ENCODE assay signal across 9 cellular contexts in the genomic region with DNA sequence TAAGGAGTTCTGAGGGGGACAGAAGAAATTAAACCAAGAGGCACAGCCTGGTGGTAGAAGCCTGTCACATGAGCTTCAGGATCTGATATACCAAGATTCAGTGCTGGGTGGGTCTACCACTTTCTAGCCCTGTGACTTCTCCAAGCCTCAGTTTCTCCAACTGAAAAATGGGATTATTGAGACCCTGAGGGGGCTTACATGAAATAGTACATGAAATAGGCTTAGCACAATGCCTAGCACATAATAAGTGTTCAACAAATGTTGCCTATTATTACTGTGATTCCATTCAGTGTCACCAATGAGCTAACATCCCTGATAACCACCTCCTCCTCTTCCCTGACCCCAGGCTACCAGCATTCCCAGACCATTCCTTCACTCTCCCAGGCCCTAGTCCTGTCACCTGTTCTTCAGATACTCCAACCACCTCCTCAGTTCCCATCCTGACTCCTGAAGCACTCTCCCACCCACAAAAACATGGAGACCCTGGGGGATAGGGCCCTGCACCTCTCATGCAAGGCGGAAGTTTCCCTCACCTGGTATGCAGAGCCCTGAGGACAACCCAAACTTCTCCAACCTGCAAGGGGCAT. TPM values are rescaled to one million over a fixed set of nuclear protein-coding genes. Genes with fewer than 3 reads are reported as not detected.
DNase-seq lines count a peak whose midpoint lies in the region; ATAC-seq, FAIRE-seq and TF ChIP-seq lines count a peak whose summit lies in the region.
"Had no signal": no experiment of that assay in that cellular context is flagged by ENCODE, and none has a peak within 500 bp of the region (broad histone marks: within the 10 kb centered on the region; RNA-seq: fewer than 3 reads in every experiment).

No MANE protein-coding gene starts in this region.

- no peaks in the 10 kb centered on the region for H3K9me3 Mint-ChIP-seq in activated CD4-positive, alpha-beta T cell treated with anti-CD3 and anti-CD28 coated beads, Interleukin-2, amount 10 ng/mL, durations not matched to agents 7 days and 5 days
- H3K9me3 Mint-ChIP-seq in astrocyte (ENCODE audit: unreplicated experiment): no peaks in the 10 kb centered on the region

- intact Hi-C loops in HepG2 (cut with micrococcal nuclease; ENCODE audit: unreplicated experiment): no loop called here
- intact Hi-C loops in testis (cut with DNase I; ENCODE audit: low total_unique reads): no loop called here

- no peak for DNase-seq in activated CD4-positive, alpha-beta T cell treated with anti-CD3 and anti-CD28 coated beads, Interleukin-2, amount 10 ng/mL, durations not matched to agents 7 days and 5 days
- no peak for DNase-seq in activated CD4-positive, alpha-beta T cell treated with anti-CD3 and anti-CD28 coated beads, Interleukin-2, amount 50 U/mL, for 48 hours
- peak; percentile 18 for DNase-seq in astrocyte (ENCODE audit: low read depth)
- DNase-seq in HepG2 (ENCODE audit: low spot score): no peak
- no peak for DNase-seq in testis
- no peak for DNase-seq in cortex of kidney (lab: John Stamatoyannopoulos, UW)

- no peak for ATAC-seq in HepG2
- ATAC-seq in HG03432 (IDR thresholded peaks at IDR 0.05; ENCODE audit: unreplicated experiment): no peak
- no peak for ATAC-seq in HG03342 (IDR thresholded peaks at IDR 0.05; ENCODE audit: unreplicated experiment)

- H2AFZ ChIP-seq in astrocyte (ENCODE audit: low read depth, low read length): no peak overlapping the region
- no peak overlapping the region for H2AFZ ChIP-seq in HepG2 (ENCODE audit: low read length)

- H3K4me3 ChIP-seq in astrocyte (ENCODE audit: insufficient read depth, low read depth, low read length) (peak overlapping the region; percentile 77), HepG2 (replicated peaks in 1 of 3; ENCODE audit: insufficient read depth in 1 of 3, low read depth in 2 of 3, low read length in 3 of 3) (peak overlapping the region; percentile 19 to 88 (median 71); a peak in 3 of 6 replicates), testis (peak overlapping the region in 1 of 2 donors; percentile 88)

- H3K4me1 Mint-ChIP-seq in activated CD4-positive, alpha-beta T cell treated with anti-CD3 and anti-CD28 coated beads, Interleukin-2, amount 10 ng/mL, durations not matched to agents 7 days and 5 days: peaks cover 46% of the 10 kb centered on the region
- H3K4me1 Mint-ChIP-seq in astrocyte (ENCODE audit: low read depth, unreplicated experiment): peaks cover 44% of the 10 kb centered on the region

- H3K9ac ChIP-seq in astrocyte (ENCODE audit: low read length) (peak overlapping the region; percentile 94), HepG2 (ENCODE audit: insufficient read depth, low read depth, low read length) (peak overlapping the region; percentile 27; the same call in 1 of the 2 replicates)

- H3K79me2 ChIP-seq in astrocyte (ENCODE audit: insufficient read depth, low read length): peaks cover 49% of the 10 kb centered on the region
- H3K79me2 ChIP-seq in HepG2 (ENCODE audit: insufficient read depth, low read length): peaks cover 12% of the 10 kb centered on the region

- FAIRE-seq in astrocyte (lab: Jason Lieb, UNC) (peak; percentile 37), HepG2 (lab: Jason Lieb, UNC) (no peak)
- FAIRE-seq: D721Med had no signal

- H3K4me2 ChIP-seq in astrocyte (ENCODE audit: low read length) (peak overlapping the region; percentile 99), HepG2 (ENCODE audit: low read depth, low read length) (peak overlapping the region; percentile 86)

- WGBS in HepG2 (ENCODE audit: low lambda C conversion rate): 92% methylated on average over 1 of the region's 1 CpG
- 78 to 85% methylated on average over 1 of the region's 1 CpG for WGBS in testis, 2 donors

- in situ Hi-C loops in HepG2 (cut with HindIII; ENCODE audit: extremely low pct_ligation_motif_present, low pct_unique_long_range_greater_than_20kb): no loop called here

- TF ChIP-seq CTCF in astrocyte (IDR thresholded peaks at IDR 0.05; ENCODE audit: insufficient read depth, low read depth, low read length): no peak
- no peak for TF ChIP-seq CTCF in HepG2 (CRISPR knock-in tag; IDR thresholded peaks at IDR 0.05)
- TF ChIP-seq CTCF in testis (IDR thresholded peaks at IDR 0.05): no peak

- H3K4me1 ChIP-seq in astrocyte (ENCODE audit: insufficient read depth, low read length): peaks cover 45% of the 10 kb centered on the region
- peaks cover 51% of the 10 kb centered on the region for H3K4me1 ChIP-seq in HepG2 (ENCODE audit: insufficient read depth, low read length)
- H3K4me1 ChIP-seq in testis: peaks cover 49% of the 10 kb centered on the region

- TF ChIP-seq POLR2A in HepG2 (IDR thresholded peaks at IDR 0.05; ENCODE audit: insufficient read depth in 1 of 2, low read depth in 2 of 2, low read length in 2 of 2) (no peak), testis (IDR thresholded peaks at IDR 0.05) (no peak)

- H3K27ac Mint-ChIP-seq in activated CD4-positive, alpha-beta T cell treated with anti-CD3 and anti-CD28 coated beads, Interleukin-2, amount 10 ng/mL, durations not matched to agents 7 days and 5 days: no peak overlapping the region
- peak overlapping the region; percentile 97 for H3K27ac Mint-ChIP-seq in astrocyte (ENCODE audit: unreplicated experiment)

- CTCF ChIA-PET in activated CD4-positive, alpha-beta T cell treated with anti-CD3 and anti-CD28 coated beads, Interleukin-2, amount 10 ng/mL, durations not matched to agents 7 days and 5 days (lab: Charles Lee): interaction anchor here (1.6 to 3.0 kb wide), 3 partner anchors 9 to 13 kb away, joined by 4 to 10 read pairs (median 7); a partner anchor contains a TSS
- CTCF ChIA-PET in HepG2 (lab: Yijun Ruan, JAX; ENCODE audit: low intra/inter-chr PET ratio, low total read pairs): no interaction called here

- TF ChIP-seq EP300 in HepG2 (IDR thresholded peaks at IDR 0.05; ENCODE audit: low read depth in 2 of 2, low read length in 2 of 2) (no peak), HepG2 (CRISPR knock-in tag; IDR thresholded peaks at IDR 0.05; ENCODE audit: borderline replicate concordance) (no peak)

- peaks cover 19% of the 10 kb centered on the region for H3K36me3 ChIP-seq in astrocyte (ENCODE audit: insufficient read depth, low read length)
- H3K36me3 ChIP-seq in HepG2 (replicated peaks in 1 of 2; ENCODE audit: control insufficient read depth in 1 of 2, insufficient read depth in 2 of 2, low read length in 2 of 2): peaks cover 18 to 35% of the 10 kb centered on the region in 2 experiments; a peak in 4 of 5 replicates
- H3K36me3 ChIP-seq in testis (ENCODE audit: low read depth, missing control alignments): no peaks in the 10 kb centered on the region

- H3K27me3 ChIP-seq in astrocyte (ENCODE audit: insufficient read depth, low read length): no peaks in the 10 kb centered on the region
- H3K27me3 ChIP-seq in HepG2 (ENCODE audit: control insufficient read depth in 1 of 2, insufficient read depth in 2 of 2, low read length in 2 of 2): no peaks in the 10 kb centered on the region; a peak in 1 of 5 replicates
- no peaks in the 10 kb centered on the region for H3K27me3 ChIP-seq in testis

- H3K27me3 Mint-ChIP-seq in activated CD4-positive, alpha-beta T cell treated with anti-CD3 and anti-CD28 coated beads, Interleukin-2, amount 10 ng/mL, durations not matched to agents 7 days and 5 days: no peaks in the 10 kb centered on the region
- no peaks in the 10 kb centered on the region for H3K27me3 Mint-ChIP-seq in astrocyte (ENCODE audit: low read depth, unreplicated experiment)

- peaks cover 29% of the 10 kb centered on the region for H3K36me3 Mint-ChIP-seq in activated CD4-positive, alpha-beta T cell treated with anti-CD3 and anti-CD28 coated beads, Interleukin-2, amount 10 ng/mL, durations not matched to agents 7 days and 5 days (ENCODE audit: low read depth)
- peaks cover 27% of the 10 kb centered on the region for H3K36me3 Mint-ChIP-seq in astrocyte (ENCODE audit: low read depth, unreplicated experiment)

- peaks cover 44% of the 10 kb centered on the region for H4K20me1 ChIP-seq in astrocyte (ENCODE audit: insufficient read depth, low read length)
- H4K20me1 ChIP-seq in HepG2 (ENCODE audit: insufficient read depth, low read length): peaks cover 17% of the 10 kb centered on the region; the same call in 1 of the 2 replicates

- POLR2A ChIA-PET in activated CD4-positive, alpha-beta T cell treated with anti-CD3 and anti-CD28 coated beads, Interleukin-2, amount 10 ng/mL, durations not matched to agents 7 days and 5 days (lab: Charles Lee): no interaction called here
- POLR2A ChIA-PET in HepG2 (lab: Yijun Ruan, JAX): interaction anchor here (1.7 to 2.8 kb wide), 3 partner anchors 9 to 15 kb away, joined by 4 to 38 read pairs (median 11); no protein-coding TSS in a partner anchor

- no peak for TF ChIP-seq RAD21 in HepG2 (CRISPR knock-in tag; IDR thresholded peaks at IDR 0.05)

- H3K4me3 Mint-ChIP-seq in activated CD4-positive, alpha-beta T cell treated with anti-CD3 and anti-CD28 coated beads, Interleukin-2, amount 10 ng/mL, durations not matched to agents 7 days and 5 days: peak overlapping the region; percentile 76
- peak overlapping the region; percentile 95 for H3K4me3 Mint-ChIP-seq in astrocyte (ENCODE audit: unreplicated experiment)

- no peaks in the 10 kb centered on the region for H3K9me3 ChIP-seq in astrocyte (ENCODE audit: insufficient read depth, low read depth, low read length)
- H3K9me3 ChIP-seq in HepG2 (ENCODE audit: low read length): no peaks in the 10 kb centered on the region
- no peaks in the 10 kb centered on the region for H3K9me3 ChIP-seq in testis

- peak overlapping the region; percentile 90 for H3K27ac ChIP-seq in astrocyte (ENCODE audit: low read depth, low read length)
- peak overlapping the region; percentile 14 for H3K27ac ChIP-seq in HepG2 (ENCODE audit: extremely low read length, insufficient read depth, low read length)
- peak overlapping the region; percentile 84 to 98 for H3K27ac ChIP-seq in testis

- BruUV-seq in HepG2 (replicated peaks; lab: Mats Ljungman, UMichigan): no TSS peak

RNA-seq across cellular contexts. Expression of a gene that starts 1.8 kb away (rescaled TPM):
- total RNA-seq in activated CD4-positive, alpha-beta T cell treated with anti-CD3 and anti-CD28 coated beads, Interleukin-2, amount 10 ng/mL, durations not matched to agents 7 days and 5 days: 10 to 100 TPM in 1 of 2 experiments, 1 to 10 TPM in 1; 8.9 to 10.4 TPM
- total RNA-seq in astrocyte (149 and 161 TPM in 2 replicates), HepG2 (2016; rRNA removed; fragmentation: Illumina TruSeq; extraction: Trizol) (12.2 and 13.7 TPM in 2 replicates), testis (10 to 100 TPM; 85.2 to 99.4 TPM)
- total RNA-seq in HepG2 (2016; cell fraction: cytosol; rRNA removed; fragmentation: Illumina TruSeq; extraction: Trizol; ENCODE audit: low read depth): 1.2 and 1.4 TPM in 2 replicates
- total RNA-seq in HepG2 (2016; cell fraction: insoluble cytoplasmic fraction; rRNA removed; fragmentation: Illumina TruSeq; extraction: Trizol): 9.9 and 16.7 TPM in 2 replicates
- 1.9 and 3.6 TPM in 2 replicates for total RNA-seq in HepG2 (2016; cell fraction: membrane; rRNA removed; fragmentation: Illumina TruSeq; extraction: Trizol)
- total RNA-seq in HepG2 (2016; cell fraction: nucleus; rRNA removed; fragmentation: Illumina TruSeq; extraction: Trizol): 19.5 and 21.4 TPM in 2 replicates
- polyA plus RNA-seq in HepG2 (2011; rRNA removed) (15.0 and 15.5 TPM in 2 replicates), testis (ENCODE audit: insufficient read depth, low read depth, low replicate concordance) (62.3 TPM)
- polyA plus RNA-seq in HepG2 (2011; cell fraction: cytosol; rRNA removed): 6.7 and 7.0 TPM in 2 replicates
- 64.2 and 69.6 TPM in 2 replicates for polyA plus RNA-seq in HepG2 (2011; cell fraction: nucleus; rRNA removed)
- 17.3 and 21.8 TPM in 2 replicates for polyA plus RNA-seq in HepG2 (2012)
- polyA plus RNA-seq in HepG2 (2016; cell fraction: cytosol; fragmentation: Illumina TruSeq; extraction: Trizol; ENCODE audit: low read depth): 0.26 and 1.5 TPM in 2 replicates
- polyA plus RNA-seq in HepG2 (2016; cell fraction: insoluble cytoplasmic fraction; fragmentation: Illumina TruSeq; extraction: Trizol; ENCODE audit: low read depth): 13.8 and 16.2 TPM in 2 replicates
- 2.1 and 3.5 TPM in 2 replicates for polyA plus RNA-seq in HepG2 (2016; cell fraction: membrane; fragmentation: Illumina TruSeq; extraction: Trizol; ENCODE audit: low read depth)
- polyA plus RNA-seq in HepG2 (2016; cell fraction: nucleus; fragmentation: Illumina TruSeq; extraction: Trizol; ENCODE audit: insufficient read depth, low read depth): 46.6 and 51.1 TPM in 2 replicates
- polyA minus RNA-seq in HepG2 (2011; rRNA and poly(A)+ RNA removed; ENCODE audit: low replicate concordance): 33.6 and 51.4 TPM in 2 replicates
- polyA minus RNA-seq in HepG2 (2011; cell fraction: cytosol; rRNA and poly(A)+ RNA removed): 7.7 and 9.8 TPM in 2 replicates
- 22.8 and 23.6 TPM in 2 replicates for polyA minus RNA-seq in HepG2 (2011; cell fraction: nucleus; rRNA and poly(A)+ RNA removed)

RNA-seq across cellular contexts. Expression of a gene that starts 12.7 kb away (rescaled TPM):
- 100 to 1,000 TPM; 165 to 175 TPM for total RNA-seq in activated CD4-positive, alpha-beta T cell treated with anti-CD3 and anti-CD28 coated beads, Interleukin-2, amount 10 ng/mL, durations not matched to agents 7 days and 5 days
- 76.9 and 79.5 TPM in 2 replicates for total RNA-seq in astrocyte
- total RNA-seq in HepG2 (2016; rRNA removed; fragmentation: Illumina TruSeq; extraction: Trizol): 129 and 175 TPM in 2 replicates
- total RNA-seq in HepG2 (2016; cell fraction: cytosol; rRNA removed; fragmentation: Illumina TruSeq; extraction: Trizol; ENCODE audit: low read depth): 39.5 and 48.1 TPM in 2 replicates
- 132 and 160 TPM in 2 replicates for total RNA-seq in HepG2 (2016; cell fraction: insoluble cytoplasmic fraction; rRNA removed; fragmentation: Illumina TruSeq; extraction: Trizol)
- total RNA-seq in HepG2 (2016; cell fraction: membrane; rRNA removed; fragmentation: Illumina TruSeq; extraction: Trizol): 80.0 and 85.8 TPM in 2 replicates
- 62.2 and 67.3 TPM in 2 replicates for total RNA-seq in HepG2 (2016; cell fraction: nucleus; rRNA removed; fragmentation: Illumina TruSeq; extraction: Trizol)
- 86.4 and 93.6 TPM in 2 replicates for polyA plus RNA-seq in HepG2 (2011; rRNA removed)
- polyA plus RNA-seq in HepG2 (2011; cell fraction: cytosol; rRNA removed): 92.2 and 107 TPM in 2 replicates
- polyA plus RNA-seq in HepG2 (2011; cell fraction: nucleus; rRNA removed): 43.4 and 45.7 TPM in 2 replicates
- polyA plus RNA-seq in HepG2 (2012): 66.6 and 80.8 TPM in 2 replicates
- 42.7 and 45.8 TPM in 2 replicates for polyA plus RNA-seq in HepG2 (2016; cell fraction: cytosol; fragmentation: Illumina TruSeq; extraction: Trizol; ENCODE audit: low read depth)
- 210 and 213 TPM in 2 replicates for polyA plus RNA-seq in HepG2 (2016; cell fraction: insoluble cytoplasmic fraction; fragmentation: Illumina TruSeq; extraction: Trizol; ENCODE audit: low read depth)
- 68.1 and 80.7 TPM in 2 replicates for polyA plus RNA-seq in HepG2 (2016; cell fraction: membrane; fragmentation: Illumina TruSeq; extraction: Trizol; ENCODE audit: low read depth)
- polyA plus RNA-seq in HepG2 (2016; cell fraction: nucleus; fragmentation: Illumina TruSeq; extraction: Trizol; ENCODE audit: insufficient read depth, low read depth): 109 and 126 TPM in 2 replicates
- 177 and 420 TPM in 2 replicates for polyA minus RNA-seq in HepG2 (2011; rRNA and poly(A)+ RNA removed; ENCODE audit: low replicate concordance)
- 65.8 and 69.2 TPM in 2 replicates for polyA minus RNA-seq in HepG2 (2011; cell fraction: cytosol; rRNA and poly(A)+ RNA removed)
- polyA minus RNA-seq in HepG2 (2011; cell fraction: nucleus; rRNA and poly(A)+ RNA removed): 20.9 and 25.1 TPM in 2 replicates
- total RNA-seq in testis: 100 to 1,000 TPM in 1 of 2 donors, 10 to 100 TPM in 1; 89.1 to 111 TPM
- 104 TPM for polyA plus RNA-seq in testis (ENCODE audit: insufficient read depth, low read depth, low replicate concordance)

RNA-seq across cellular contexts. Expression of a gene that starts 15.2 kb away (rescaled TPM):
- not detected for total RNA-seq in activated CD4-positive, alpha-beta T cell treated with anti-CD3 and anti-CD28 coated beads, Interleukin-2, amount 10 ng/mL, durations not matched to agents 7 days and 5 days
- total RNA-seq in astrocyte (not detected in 2 replicates), HepG2 (2016; rRNA removed; fragmentation: Illumina TruSeq; extraction: Trizol) (not detected in 2 replicates), testis (1 to 10 TPM; 2.5 to 3.3 TPM)
- total RNA-seq in HepG2 (2016; cell fraction: cytosol; rRNA removed; fragmentation: Illumina TruSeq; extraction: Trizol; ENCODE audit: low read depth): not detected in 2 replicates
- total RNA-seq in HepG2 (2016; cell fraction: insoluble cytoplasmic fraction; rRNA removed; fragmentation: Illumina TruSeq; extraction: Trizol): not detected in 2 replicates
- not detected in 2 replicates for total RNA-seq in HepG2 (2016; cell fraction: membrane; rRNA removed; fragmentation: Illumina TruSeq; extraction: Trizol)
- not detected in 2 replicates for total RNA-seq in HepG2 (2016; cell fraction: nucleus; rRNA removed; fragmentation: Illumina TruSeq; extraction: Trizol)
- polyA plus RNA-seq in HepG2 (2011; rRNA removed) (0.08 and 0.20 TPM in 2 replicates), testis (ENCODE audit: insufficient read depth, low read depth, low replicate concordance) (8.5 TPM)
- polyA plus RNA-seq in HepG2 (2011; cell fraction: cytosol; rRNA removed): 0.05 and 0.13 TPM in 2 replicates
- 0.31 and 0.35 TPM in 2 replicates for polyA plus RNA-seq in HepG2 (2011; cell fraction: nucleus; rRNA removed)
- polyA plus RNA-seq in HepG2 (2012): 0.13 TPM in 1 of 2 replicates, not detected in the other
- polyA plus RNA-seq in HepG2 (2016; cell fraction: cytosol; fragmentation: Illumina TruSeq; extraction: Trizol; ENCODE audit: low read depth): not detected in 2 replicates
- not detected in 2 replicates for polyA plus RNA-seq in HepG2 (2016; cell fraction: insoluble cytoplasmic fraction; fragmentation: Illumina TruSeq; extraction: Trizol; ENCODE audit: low read depth)
- polyA plus RNA-seq in HepG2 (2016; cell fraction: membrane; fragmentation: Illumina TruSeq; extraction: Trizol; ENCODE audit: low read depth): not detected in 2 replicates
- polyA plus RNA-seq in HepG2 (2016; cell fraction: nucleus; fragmentation: Illumina TruSeq; extraction: Trizol; ENCODE audit: insufficient read depth, low read depth): not detected in 2 replicates
- polyA minus RNA-seq in HepG2 (2011; rRNA and poly(A)+ RNA removed; ENCODE audit: low replicate concordance): 0.21 TPM in 1 of 2 replicates, not detected in the other
- not detected in 2 replicates for polyA minus RNA-seq in HepG2 (2011; cell fraction: cytosol; rRNA and poly(A)+ RNA removed)
- polyA minus RNA-seq in HepG2 (2011; cell fraction: nucleus; rRNA and poly(A)+ RNA removed): 0.26 TPM in 1 of 2 replicates, not detected in the other

RNA-seq across cellular contexts. Expression of a gene that starts 58.0 kb away (rescaled TPM):
- total RNA-seq in activated CD4-positive, alpha-beta T cell treated with anti-CD3 and anti-CD28 coated beads, Interleukin-2, amount 10 ng/mL, durations not matched to agents 7 days and 5 days: not detected
- total RNA-seq in astrocyte: not detected in 2 replicates
- not detected in 2 replicates for total RNA-seq in HepG2 (2016; rRNA removed; fragmentation: Illumina TruSeq; extraction: Trizol)
- not detected in 2 replicates for total RNA-seq in HepG2 (2016; cell fraction: cytosol; rRNA removed; fragmentation: Illumina TruSeq; extraction: Trizol; ENCODE audit: low read depth)
- not detected in 2 replicates for total RNA-seq in HepG2 (2016; cell fraction: insoluble cytoplasmic fraction; rRNA removed; fragmentation: Illumina TruSeq; extraction: Trizol)
- not detected in 2 replicates for total RNA-seq in HepG2 (2016; cell fraction: membrane; rRNA removed; fragmentation: Illumina TruSeq; extraction: Trizol)
- total RNA-seq in HepG2 (2016; cell fraction: nucleus; rRNA removed; fragmentation: Illumina TruSeq; extraction: Trizol): not detected in 2 replicates
- polyA plus RNA-seq in HepG2 (2011; rRNA removed): not detected in 2 replicates
- polyA plus RNA-seq in HepG2 (2011; cell fraction: cytosol; rRNA removed): not detected in 2 replicates
- polyA plus RNA-seq in HepG2 (2011; cell fraction: nucleus; rRNA removed): not detected in 2 replicates
- polyA plus RNA-seq in HepG2 (2012): not detected in 2 replicates
- polyA plus RNA-seq in HepG2 (2016; cell fraction: cytosol; fragmentation: Illumina TruSeq; extraction: Trizol; ENCODE audit: low read depth): not detected in 2 replicates
- polyA plus RNA-seq in HepG2 (2016; cell fraction: insoluble cytoplasmic fraction; fragmentation: Illumina TruSeq; extraction: Trizol; ENCODE audit: low read depth): not detected in 2 replicates
- polyA plus RNA-seq in HepG2 (2016; cell fraction: membrane; fragmentation: Illumina TruSeq; extraction: Trizol; ENCODE audit: low read depth): not detected in 2 replicates
- not detected in 2 replicates for polyA plus RNA-seq in HepG2 (2016; cell fraction: nucleus; fragmentation: Illumina TruSeq; extraction: Trizol; ENCODE audit: insufficient read depth, low read depth)
- not detected in 2 replicates for polyA minus RNA-seq in HepG2 (2011; rRNA and poly(A)+ RNA removed; ENCODE audit: low replicate concordance)
- polyA minus RNA-seq in HepG2 (2011; cell fraction: cytosol; rRNA and poly(A)+ RNA removed): not detected in 2 replicates
- not detected in 2 replicates for polyA minus RNA-seq in HepG2 (2011; cell fraction: nucleus; rRNA and poly(A)+ RNA removed)
- not detected for total RNA-seq in testis
- not detected for polyA plus RNA-seq in testis (ENCODE audit: insufficient read depth, low read depth, low replicate concordance)

Comparison
In these comparisons a context has a peak if more than half of its experiments do, and no peak if none do; other contexts are left out.
1. H3K27ac ChIP-seq: peak in every context shown above with its lines; median percentile 91 in testis; 90 in astrocyte; 14 in HepG2.